ENCODE assay signal across 1 cellular context in genomic region chr1:225981714-225982113, GRCh38.
A peak's percentile ranks its signal among the peaks of the same experiment; 100 is the strongest.
TF ChIP-seq lines count a peak whose summit lies in the region.

No MANE protein-coding gene starts in this region.

TF ChIP-seq in HepG2, 621 proteins besides CTCF, POLR2A, EP300 and RAD21:
- TF ChIP-seq TEAD3 (CRISPR knock-in tag; optimal IDR thresholded peaks at IDR 0.05; ENCODE audit: borderline replicate concordance): no peak
- TF ChIP-seq ZNF317 (CRISPR knock-in tag; IDR thresholded peaks at IDR 0.05): peak; percentile 99
